In the genomic region with DNA sequence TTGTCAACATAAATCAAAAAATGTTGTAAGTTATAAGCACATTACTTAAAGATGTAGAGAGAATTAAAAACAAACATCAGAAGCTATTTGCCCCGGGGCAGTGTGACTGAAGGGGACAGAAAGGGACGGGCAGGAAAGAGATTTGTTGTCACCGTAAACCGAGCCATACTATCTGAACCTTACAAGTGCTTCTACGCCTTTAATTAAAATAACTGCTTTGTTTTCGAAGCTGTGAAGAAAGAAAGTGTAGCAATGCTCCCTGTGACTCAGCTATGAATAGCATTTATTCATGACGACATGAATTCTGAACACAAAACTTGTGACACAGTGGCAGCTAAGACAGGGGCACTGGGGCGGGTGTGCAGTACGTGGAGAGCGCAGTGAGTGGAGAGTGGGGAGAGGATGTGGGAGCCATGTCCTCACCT, we compare ENCODE assay signal across 11 cellular contexts. TPM values are rescaled to one million over a fixed set of nuclear protein-coding genes. Genes with fewer than 3 reads are reported as not detected.
DNase-seq lines count a peak whose midpoint lies in the region; ATAC-seq and TF ChIP-seq lines count a peak whose summit lies in the region.
"Had no signal": no experiment of that assay in that cellular context is flagged by ENCODE, and none has a peak within 500 bp of the region (broad histone marks: within the 10 kb centered on the region; RNA-seq: fewer than 3 reads in every experiment).

No MANE protein-coding gene starts in this region.

- POLR2A ChIA-PET in CD4-positive, alpha-beta memory T cell (lab: Charles Lee; ENCODE audit: partially characterized antibody) = interaction anchor here (1.1 kb wide), 1 partner anchor 10 kb away, joined by 5 read pairs; no protein-coding TSS in a partner anchor
- POLR2A ChIA-PET in RWPE1 (lab: Yijun Ruan, JAX; ENCODE audit: low non-redundant PET) = no interaction called here

- H3K27ac Mint-ChIP-seq in CD4-positive, alpha-beta memory T cell = peak overlapping the region in 4 of 7 donors; percentile 7 to 92 (median 56)
- H3K27ac Mint-ChIP-seq in osteocyte (ENCODE audit: unreplicated experiment) = peak overlapping the region; percentile 81
- H3K27ac Mint-ChIP-seq: activated T-cell treated with anti-CD3 and anti-CD28 coated beads, Interleukin-2, amount 50 U/mL, for 72 hours had no signal

- peaks cover 3 to 20% (median 16%) of the 10 kb centered on the region in 4 donors for H3K4me1 Mint-ChIP-seq in CD4-positive, alpha-beta memory T cell
- H3K4me1 Mint-ChIP-seq in osteocyte (ENCODE audit: unreplicated experiment) = peaks cover 21% of the 10 kb centered on the region

- TF ChIP-seq CTCF in RWPE1 (conservative IDR thresholded peaks at IDR 0.05; ENCODE audit: low read depth) (no peak), osteocyte (IDR thresholded peaks at IDR 0.05) (no peak)

- intact Hi-C loops in CD4-positive, alpha-beta memory T cell (cut with micrococcal nuclease) = no loop called here

- peaks cover 5% of the 10 kb centered on the region for H3K4me1 ChIP-seq in CD4-positive, alpha-beta memory T cell (ENCODE audit: insufficient read depth, low read length)

- no peaks in the 10 kb centered on the region for H3K9me3 Mint-ChIP-seq in CD4-positive, alpha-beta memory T cell
- H3K9me3 Mint-ChIP-seq in osteocyte (ENCODE audit: unreplicated experiment) = peaks cover 10% of the 10 kb centered on the region
- H3K9me3 Mint-ChIP-seq: activated T-cell treated with anti-CD3 and anti-CD28 coated beads, Interleukin-2, amount 50 U/mL, for 72 hours had no signal

- no peaks in the 10 kb centered on the region for H3K9me3 ChIP-seq in CD4-positive, alpha-beta memory T cell (ENCODE audit: control insufficient read depth in 1 of 2, low read length in 2 of 2)
- H3K9me3 ChIP-seq: mucosa of descending colon had no signal

- no peak overlapping the region for H3K4me3 ChIP-seq in CD4-positive, alpha-beta memory T cell (ENCODE audit: low read length in 2 of 2)
- H3K4me3 ChIP-seq: mucosa of descending colon had no signal

- peak overlapping the region in 5 of 8 donors; percentile 13 to 73 (median 52) for H3K4me3 Mint-ChIP-seq in CD4-positive, alpha-beta memory T cell
- no peak overlapping the region for H3K4me3 Mint-ChIP-seq in osteocyte (ENCODE audit: unreplicated experiment)
- H3K4me3 Mint-ChIP-seq: activated T-cell treated with anti-CD3 and anti-CD28 coated beads, Interleukin-2, amount 50 U/mL, for 72 hours had no signal

- DNase-seq in CD4-positive, alpha-beta memory T cell = no peak
- DNase-seq in RWPE1 (ENCODE audit: low spot score) = peak; percentile 51
- peak; percentile 35 for DNase-seq in fibroblast of peridontal ligament (ENCODE audit: extremely low read depth)
- DNase-seq in osteocyte (ENCODE audit: extremely low spot score, unreplicated experiment) = no peak
- no peak for DNase-seq in NK-92 (lab: John Stamatoyannopoulos, UW; ENCODE audit: unreplicated experiment)
- DNase-seq: activated T-cell treated with anti-CD3 and anti-CD28 coated beads, Interleukin-2, amount 50 U/mL, for 72 hours; NCI-H524 had no signal

- H3K27ac ChIP-seq in CD4-positive, alpha-beta memory T cell (ENCODE audit: low read depth, low read length) = no peak overlapping the region
- peak overlapping the region; percentile 63 for H3K27ac ChIP-seq in RWPE1

- H3K36me3 Mint-ChIP-seq in CD4-positive, alpha-beta memory T cell = peaks cover 34 to 39% of the 10 kb centered on the region in 2 donors
- peaks cover 21% of the 10 kb centered on the region for H3K36me3 Mint-ChIP-seq in osteocyte (ENCODE audit: unreplicated experiment)

- H3K27me3 ChIP-seq in CD4-positive, alpha-beta memory T cell (ENCODE audit: insufficient read depth, low read length) = no peaks in the 10 kb centered on the region

- ATAC-seq in GM21576 (IDR thresholded peaks at IDR 0.05; ENCODE audit: unreplicated experiment) = no peak
- no peak for ATAC-seq in GM18511 (IDR thresholded peaks at IDR 0.05; ENCODE audit: unreplicated experiment)
- no peak for ATAC-seq in HG03175 (IDR thresholded peaks at IDR 0.05; ENCODE audit: unreplicated experiment)
- ATAC-seq: activated T-cell treated with anti-CD3 and anti-CD28 coated beads, Interleukin-2, amount 50 U/mL, for 72 hours; mucosa of descending colon had no signal

- H3K36me3 ChIP-seq in CD4-positive, alpha-beta memory T cell (ENCODE audit: insufficient read depth, low read length) = no peaks in the 10 kb centered on the region

- CTCF ChIA-PET in CD4-positive, alpha-beta memory T cell (lab: Charles Lee; ENCODE audit: partially characterized antibody) = interaction anchor here (0.8 to 1.3 kb wide), 3 partner anchors 10 to 25 kb away, joined by 3 to 4 read pairs (median 3); no protein-coding TSS in a partner anchor
- CTCF ChIA-PET in RWPE1 (lab: Yijun Ruan, JAX) = interaction anchor here (0.6 to 1.7 kb wide), 3 partner anchors 10 to 78 kb away, joined by 3 to 8 read pairs (median 5); no protein-coding TSS in a partner anchor

- H3K27me3 Mint-ChIP-seq in CD4-positive, alpha-beta memory T cell = no peaks in the 10 kb centered on the region
- H3K27me3 Mint-ChIP-seq in osteocyte (ENCODE audit: unreplicated experiment) = no peaks in the 10 kb centered on the region

RNA-seq across cellular contexts. Expression of gene ZNF787, which starts 30.0 kb away (rescaled TPM):
- 10 to 100 TPM; 29.6 to 34.1 TPM for total RNA-seq in CD4-positive, alpha-beta memory T cell
- 1 to 10 TPM in 1 of 2 donors, under 1 TPM in 1; 0.67 to 3.1 TPM for polyA plus RNA-seq in CD4-positive, alpha-beta memory T cell
- total RNA-seq in osteocyte = 27.8 and 31.4 TPM in 2 replicates

RNA-seq across cellular contexts. Expression of gene ZNF444, which starts 50.0 kb away (rescaled TPM):
- 10 to 100 TPM; 33.2 to 42.8 TPM for total RNA-seq in CD4-positive, alpha-beta memory T cell
- polyA plus RNA-seq in CD4-positive, alpha-beta memory T cell = 10 to 100 TPM in 1 of 2 donors, 1 to 10 TPM in 1; 6.2 to 20.8 TPM
- 41.6 and 47.9 TPM in 2 replicates for total RNA-seq in osteocyte

Comparison
In these comparisons a context has a peak if more than half of its experiments do, and no peak if none do; other contexts are left out.
1. DNase-seq: peak in RWPE1 (single experiment) and fibroblast of peridontal ligament (single experiment); none in CD4-positive, alpha-beta memory T cell (0 of 5), osteocyte (single experiment) and NK-92 (single experiment).